Comparison of ENCODE assay signal across 8 cellular contexts in the genomic region with DNA sequence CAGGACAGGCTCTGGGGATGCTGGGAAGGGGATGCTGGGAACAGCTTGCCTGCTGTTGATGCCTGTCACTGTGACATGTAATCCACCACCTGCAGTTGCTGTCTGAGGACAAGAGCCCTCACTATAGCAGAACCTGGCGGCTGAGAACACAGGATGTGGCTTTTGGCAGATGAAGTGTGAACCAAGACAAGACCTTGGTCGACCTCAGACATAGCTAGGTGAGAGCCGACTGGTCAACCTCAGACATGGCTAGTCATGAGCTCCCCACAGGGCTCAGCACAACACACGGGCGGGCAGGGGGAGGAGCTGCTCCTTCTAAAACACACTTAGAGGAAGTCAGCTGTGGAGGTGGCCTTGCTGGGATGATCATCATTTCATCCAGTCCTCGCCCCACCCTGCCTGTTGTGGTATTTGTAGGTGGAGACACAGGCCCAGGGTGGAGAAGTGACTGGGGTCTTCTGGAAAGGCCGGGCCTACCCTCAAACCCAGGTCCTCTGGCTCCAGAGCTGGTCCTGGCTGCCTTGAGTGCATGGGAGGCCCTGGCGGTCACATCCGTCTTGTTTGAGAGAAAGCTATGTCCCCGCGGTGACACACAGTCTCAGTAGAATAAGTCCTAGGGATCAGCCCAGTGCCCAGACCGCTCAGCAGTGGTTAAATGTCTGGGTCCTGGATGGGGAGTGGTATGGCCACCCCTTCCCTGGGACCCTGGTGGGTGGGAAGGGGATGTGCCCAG. TPM values are rescaled to one million over a fixed set of nuclear protein-coding genes. Genes with fewer than 3 reads are reported as not detected.
DNase-seq lines count a peak whose midpoint lies in the region; ATAC-seq and TF ChIP-seq lines count a peak whose summit lies in the region.

No MANE protein-coding gene starts in this region.

- H3F3A ChIP-seq in Loucy (ENCODE audit: low read depth): peaks cover 8% of the 10 kb centered on the region; the same call in 1 of the 2 replicates
- 0 out of 2 replicates have a peak, but pooled peaks cover under 1% of the 10 kb centered on the region for H3F3A ChIP-seq in GM23338 (replicated peaks; ENCODE audit: low read depth)

- H3K36me3 ChIP-seq in Loucy (ENCODE audit: insufficient read depth, low read length): no peaks in the 10 kb centered on the region
- no peaks in the 10 kb centered on the region for H3K36me3 ChIP-seq in endodermal cell (ENCODE audit: control insufficient read depth, insufficient read depth, low read length)
- H3K36me3 ChIP-seq in GM23338 (ENCODE audit: insufficient read depth): no peaks in the 10 kb centered on the region

- intact Hi-C loops in activated CD4-positive, alpha-beta T cell treated with anti-CD3 and anti-CD28 coated beads for 36 hours (cut with DNase I, micrococcal nuclease): loop anchor here (1.0 to 5.0 kb wide), 8 partner anchors 18 to 503 kb away; partner anchors contain the start of genes FAM120AOS (in 1 of the 2) and NINJ1 (in 1 of the 2)

- H3K4me1 ChIP-seq in Loucy (ENCODE audit: insufficient read depth, low read length, poor library complexity, severe bottlenecking) (peaks cover 66% of the 10 kb centered on the region), endodermal cell (ENCODE audit: control insufficient read depth, insufficient read depth, low read length) (no peaks in the 10 kb centered on the region), GM23338 (ENCODE audit: insufficient read depth) (peaks cover 10% of the 10 kb centered on the region; the same call in 1 of the 2 replicates)

- DNase-seq in GM10266 (ENCODE audit: extremely low spot score) (peak; percentile 92), endodermal cell (peak; percentile 63), GM23338 (ENCODE audit: low spot score) (no peak), NCI-H526 (lab: John Stamatoyannopoulos, UW) (no peak)
- DNase-seq in activated CD4-positive, alpha-beta T cell treated with anti-CD3 and anti-CD28 coated beads for 36 hours: peak; percentile 96
- DNase-seq in stimulated activated CD4-positive, alpha-beta T cell treated with anti-CD3 and anti-CD28 coated beads, TNF-alpha, amount 100 ng/mL, for 24 hours (ENCODE audit: low read depth in 3 of 3): peak; percentile 70 to 86 (median 79)

- TF ChIP-seq CTCF in GM10266 (IDR thresholded peaks at IDR 0.05; ENCODE audit: control insufficient read depth, insufficient read depth, low read depth, missing control alignments) (no peak), Loucy (conservative IDR thresholded peaks at IDR 0.05; ENCODE audit: low read length) (no peak), endodermal cell (conservative IDR thresholded peaks at IDR 0.05) (no peak), GM23338 (conservative IDR thresholded peaks at IDR 0.05; ENCODE audit: low read depth in 2 of 2) (no peak)

- H3K9me2 ChIP-seq in Loucy (replicated peaks; ENCODE audit: low read depth, low read length) (no peaks in the 10 kb centered on the region), GM23338 (ENCODE audit: insufficient read depth) (no peaks in the 10 kb centered on the region)

- H3K9me3 ChIP-seq in Loucy (ENCODE audit: insufficient read depth, low read depth, low read length) (no peaks in the 10 kb centered on the region), endodermal cell (ENCODE audit: control insufficient read depth, low read length) (no peaks in the 10 kb centered on the region)

- H3K4me3 ChIP-seq in Loucy (ENCODE audit: low read length, poor library complexity, severe bottlenecking): peak overlapping the region; percentile 57
- H3K4me3 ChIP-seq in endodermal cell (ENCODE audit: low read length): no peak overlapping the region
- no peak overlapping the region for H3K4me3 ChIP-seq in GM23338

- no peaks in the 10 kb centered on the region for H3K27me3 Mint-ChIP-seq in activated CD4-positive, alpha-beta T cell treated with anti-CD3 and anti-CD28 coated beads for 36 hours
- H3K27me3 Mint-ChIP-seq in endodermal cell (ENCODE audit: insufficient read depth): no peaks in the 10 kb centered on the region
- H3K27me3 Mint-ChIP-seq in GM23338 (ENCODE audit: insufficient read depth, low read depth, poor library complexity): peaks cover 14% of the 10 kb centered on the region

- CTCF ChIA-PET in activated CD4-positive, alpha-beta T cell treated with anti-CD3 and anti-CD28 coated beads for 36 hours (lab: Charles Lee): interaction anchor here (0.6 to 2.1 kb wide), 8 partner anchors 23 to 502 kb away, joined by 3 to 9 read pairs (median 3); no protein-coding TSS in a partner anchor

- peaks cover 94% of the 10 kb centered on the region for H3K4me1 Mint-ChIP-seq in activated CD4-positive, alpha-beta T cell treated with anti-CD3 and anti-CD28 coated beads for 36 hours
- peaks cover 18% of the 10 kb centered on the region for H3K4me1 Mint-ChIP-seq in endodermal cell
- peaks cover 15% of the 10 kb centered on the region for H3K4me1 Mint-ChIP-seq in GM23338

- H3K79me2 ChIP-seq in Loucy (ENCODE audit: insufficient read depth, low read length): no peaks in the 10 kb centered on the region
- H3K79me2 ChIP-seq in GM23338 (replicated peaks; ENCODE audit: insufficient read depth): no peaks in the 10 kb centered on the region

- peak overlapping the region; percentile 98 for H3K27ac Mint-ChIP-seq in activated CD4-positive, alpha-beta T cell treated with anti-CD3 and anti-CD28 coated beads for 36 hours
- H3K27ac Mint-ChIP-seq in endodermal cell: no peak overlapping the region
- no peak overlapping the region for H3K27ac Mint-ChIP-seq in GM23338

- 77 to 87% methylated on average over 9 to 12 of the region's 12 CpGs for WGBS in endodermal cell (ENCODE audit: insufficient coverage in 1 of 2, insufficient read length in 1 of 2), 2 experiments

- POLR2A ChIA-PET in activated CD4-positive, alpha-beta T cell treated with anti-CD3 and anti-CD28 coated beads for 36 hours (lab: Charles Lee): interaction anchor here (0.6 to 1.5 kb wide), 13 partner anchors 10 to 1204 kb away, joined by 3 to 10 read pairs (median 4); partner anchors contain the start of gene CARD19

- peaks cover 4% of the 10 kb centered on the region for H3K9me3 Mint-ChIP-seq in activated CD4-positive, alpha-beta T cell treated with anti-CD3 and anti-CD28 coated beads for 36 hours (ENCODE audit: low read depth)
- H3K9me3 Mint-ChIP-seq in endodermal cell (no peaks in the 10 kb centered on the region), GM23338 (no peaks in the 10 kb centered on the region)

- H2AFZ ChIP-seq in Loucy (ENCODE audit: low read length) (no peak overlapping the region; the same call in 1 of the 2 replicates), GM23338 (no peak overlapping the region)

- H3K27ac ChIP-seq in endodermal cell (ENCODE audit: low read depth, low read length): no peak overlapping the region
- no peak overlapping the region for H3K27ac ChIP-seq in GM23338 (ENCODE audit: low read depth)

- H3K9ac ChIP-seq in Loucy (ENCODE audit: low read depth, low read length, poor library complexity, severe bottlenecking) (peak overlapping the region; percentile 72), endodermal cell (ENCODE audit: extremely low read depth, low read length, poor library complexity, severe bottlenecking) (no peak overlapping the region)

- H3K4me3 Mint-ChIP-seq in activated CD4-positive, alpha-beta T cell treated with anti-CD3 and anti-CD28 coated beads for 36 hours: peak overlapping the region; percentile 76
- H3K4me3 Mint-ChIP-seq in endodermal cell (no peak overlapping the region), GM23338 (no peak overlapping the region)

- H3K36me3 Mint-ChIP-seq in activated CD4-positive, alpha-beta T cell treated with anti-CD3 and anti-CD28 coated beads for 36 hours (ENCODE audit: low read depth): peaks cover 51% of the 10 kb centered on the region
- H3K36me3 Mint-ChIP-seq in endodermal cell (ENCODE audit: low read depth) (no peaks in the 10 kb centered on the region), GM23338 (ENCODE audit: low read depth) (no peaks in the 10 kb centered on the region)

- no peaks in the 10 kb centered on the region for H3K27me3 ChIP-seq in Loucy (ENCODE audit: insufficient read depth, low read length, poor library complexity, severe bottlenecking)
- H3K27me3 ChIP-seq in endodermal cell (ENCODE audit: control insufficient read depth, insufficient read depth, low read length, poor library complexity, severe bottlenecking): no peaks in the 10 kb centered on the region
- no peaks in the 10 kb centered on the region for H3K27me3 ChIP-seq in GM23338 (ENCODE audit: insufficient read depth)

- peak; percentile 91 for ATAC-seq in GM21717 (IDR thresholded peaks at IDR 0.05; ENCODE audit: unreplicated experiment)
- ATAC-seq in activated CD4-positive, alpha-beta T cell treated with anti-CD3 and anti-CD28 coated beads for 36 hours: peak; percentile 90
- no peak for ATAC-seq in GM23338

- H3K4me2 ChIP-seq in Loucy (ENCODE audit: low read depth, low read length, poor library complexity, severe bottlenecking) (peak overlapping the region; percentile 69), GM23338 (no peak overlapping the region)

- no peaks in the 10 kb centered on the region for H4K20me1 ChIP-seq in Loucy (ENCODE audit: insufficient read depth, low read length, poor library complexity, severe bottlenecking)
- no peaks in the 10 kb centered on the region for H4K20me1 ChIP-seq in GM23338 (replicated peaks; ENCODE audit: insufficient read depth)

TF ChIP-seq in GM23338, 12 proteins besides CTCF, POLR2A, EP300 and RAD21:
- TF ChIP-seq STAT1 (IDR thresholded peaks at IDR 0.05; ENCODE audit: unreplicated experiment) (no peak), NANOG (IDR thresholded peaks at IDR 0.05; ENCODE audit: borderline replicate concordance) (no peak), CREB1 (CRISPR knock-in tag; IDR thresholded peaks at IDR 0.05; ENCODE audit: low read depth) (no peak)

RNA-seq across cellular contexts. Expression of gene SUSD3, which starts 6.1 kb away (rescaled TPM):
- total RNA-seq in activated CD4-positive, alpha-beta T cell treated with anti-CD3 and anti-CD28 coated beads for 36 hours: 10 to 100 TPM; 51.4 to 57.9 TPM
- 1 to 10 TPM; 5.1 to 5.9 TPM for total RNA-seq in endodermal cell
- 3.1 TPM for polyA plus RNA-seq in endodermal cell (2013, experiment 1 of 2)
- 2.7 TPM for polyA plus RNA-seq in endodermal cell (2013, experiment 2 of 2)
- 13.5 and 20.1 TPM in 2 replicates for total RNA-seq in GM23338 (2014; rRNA removed; shearing (Covaris generic))
- 6.9 and 8.3 TPM in 2 replicates for polyA plus RNA-seq in GM23338 (2016; fragmentation: Nextera tagmentation; extraction: Ambion mirVana)

RNA-seq across cellular contexts. Expression of gene CARD19, which starts 31.5 kb away (rescaled TPM):
- 10 to 100 TPM; 39.6 to 44.4 TPM for total RNA-seq in activated CD4-positive, alpha-beta T cell treated with anti-CD3 and anti-CD28 coated beads for 36 hours
- 10 to 100 TPM; 16.4 to 21.9 TPM for total RNA-seq in endodermal cell
- 32.1 TPM for polyA plus RNA-seq in endodermal cell (2013, experiment 1 of 2)
- polyA plus RNA-seq in endodermal cell (2013, experiment 2 of 2): 29.8 TPM
- 24.7 and 36.8 TPM in 2 replicates for total RNA-seq in GM23338 (2014; rRNA removed; shearing (Covaris generic))
- polyA plus RNA-seq in GM23338 (2016; fragmentation: Nextera tagmentation; extraction: Ambion mirVana): 48.3 and 48.9 TPM in 2 replicates

Comparison
In these comparisons a context has a peak if more than half of its experiments do, and no peak if none do; other contexts are left out.
1. DNase-seq: peak in GM10266 (single experiment), activated CD4-positive, alpha-beta T cell treated with anti-CD3 and anti-CD28 coated beads for 36 hours (single experiment), endodermal cell (single experiment) and stimulated activated CD4-positive, alpha-beta T cell treated with anti-CD3 and anti-CD28 coated beads, TNF-alpha, amount 100 ng/mL, for 24 hours (3 of 3); none in GM23338 (single experiment) and NCI-H526 (0 of 2).